Comparison of ENCODE assay signal across 9 cellular contexts in genomic region chr1:160030657-160031367, GRCh38. TPM values are rescaled to one million over a fixed set of nuclear protein-coding genes. Genes with fewer than 3 reads are reported as not detected.
A peak's percentile ranks its signal among the peaks of the same experiment; 100 is the strongest.
DNase-seq lines count a peak whose midpoint lies in the region; ATAC-seq and TF ChIP-seq lines count a peak whose summit lies in the region.
"Had no signal": no experiment of that assay in that cellular context is flagged by ENCODE, and none has a peak within 500 bp of the region (broad histone marks: within the 10 kb centered on the region; RNA-seq: fewer than 3 reads in every experiment).

No MANE protein-coding gene starts in this region.

- H3K9ac ChIP-seq in HUES6 (ENCODE audit: low read length): peak overlapping the region; percentile 78
- H3K9ac ChIP-seq in iPS-20b (ENCODE audit: low read depth, low read length): peak overlapping the region; percentile 86

- no peak for TF ChIP-seq CTCF in adrenal gland (IDR thresholded peaks at IDR 0.05)

- peak in 1 of 2 donors; percentile 16 for TF ChIP-seq POLR2A in adrenal gland (IDR thresholded peaks at IDR 0.05)

- peak; percentile 25 for ATAC-seq in GM18498 (IDR thresholded peaks at IDR 0.05; ENCODE audit: unreplicated experiment)

- H3K36me3 ChIP-seq in HUES6 (ENCODE audit: control insufficient read depth, insufficient read depth, low read length) (no peaks in the 10 kb centered on the region), adrenal gland (replicated peaks in 1 of 2) (no peaks in the 10 kb centered on the region), iPS-20b (ENCODE audit: insufficient read depth, low read depth, low read length) (no peaks in the 10 kb centered on the region)

- peaks cover 11% of the 10 kb centered on the region for H3K4me1 ChIP-seq in HUES6 (ENCODE audit: control insufficient read depth, insufficient read depth, low read length)
- H3K4me1 ChIP-seq in adrenal gland (replicated peaks in 1 of 2): peaks cover 14 to 31% of the 10 kb centered on the region in 2 donors
- peaks cover 6% of the 10 kb centered on the region for H3K4me1 ChIP-seq in iPS-20b (ENCODE audit: insufficient read depth, low read length)

- no peak overlapping the region for H3K27ac ChIP-seq in HUES6 (ENCODE audit: low read depth, low read length)
- peak overlapping the region in 2 of 5 donors; percentile 66 to 75 for H3K27ac ChIP-seq in adrenal gland
- H3K27ac ChIP-seq in iPS-20b (ENCODE audit: low read length): peak overlapping the region; percentile 64

- H3K9me3 ChIP-seq in HUES6 (ENCODE audit: control insufficient read depth, insufficient read depth, low read depth, low read length) (no peaks in the 10 kb centered on the region), adrenal gland (replicated peaks in 1 of 3) (no peaks in the 10 kb centered on the region), iPS-20b (ENCODE audit: insufficient read depth, low read depth, low read length) (no peaks in the 10 kb centered on the region)

- intact Hi-C loops in adrenal gland (cut with DNase I): no loop called here

- in situ Hi-C loops in ACHN (cut with HindIII; ENCODE audit: low pct_ligation_motif_present, low pct_unique_long_range_greater_than_20kb, low sequenced_read_pairs): no loop called here

- H3K4me3 ChIP-seq in HUES6 (ENCODE audit: low read depth, low read length) (peak overlapping the region; percentile 91), adrenal gland (peak overlapping the region; percentile 68 to 96 (median 83)), iPS-20b (ENCODE audit: low read length) (peak overlapping the region; percentile 86)

- DNase-seq in ACHN (peak; percentile 10), adrenal gland (peak in 3 of 7 donors; percentile 25 to 31 (median 28)), NCI-H446 (lab: John Stamatoyannopoulos, UW) (no peak)
- peak; percentile 32 for DNase-seq in stimulated activated CD8-positive, alpha-beta memory T cell treated with anti-CD3 and anti-CD28 coated beads, Interleukin-4, amount 100 ng/mL, for 48 hours
- DNase-seq in central memory CD4-positive, alpha-beta T cell: no peak

- 7 to 9% (median 7%) methylated on average over 15 to 23 of the region's 23 CpGs for WGBS in adrenal gland, 4 donors

- H3K27me3 ChIP-seq in HUES6 (ENCODE audit: control insufficient read depth, insufficient read depth, low read length) (peaks cover 8% of the 10 kb centered on the region; the same call in 1 of the 2 replicates), adrenal gland (no peaks in the 10 kb centered on the region), iPS-20b (ENCODE audit: insufficient read depth, low read length) (peaks cover 19% of the 10 kb centered on the region; the same call in 1 of the 2 replicates)

RNA-seq across cellular contexts. Expression of gene PIGM, which starts 1.0 kb away (rescaled TPM):
- total RNA-seq in adrenal gland: 1 to 10 TPM; 5.3 to 9.4 (median 7.4) TPM
- polyA plus RNA-seq in adrenal gland: 1 to 10 TPM; 3.0 to 9.4 (median 3.5) TPM

RNA-seq across cellular contexts. Expression of gene KCNJ10, which starts 39.1 kb away (rescaled TPM):
- total RNA-seq in adrenal gland: under 1 TPM in 2 of 8 donors, not detected in 6; 0.19 to 0.32 TPM
- polyA plus RNA-seq in adrenal gland: under 1 TPM in 2 of 3 donors, not detected in 1; 0.13 TPM
- total RNA-seq: pulmonary artery endothelial cell had no signal

RNA-seq across cellular contexts. Expression of gene KCNJ9, which starts 50.5 kb away (rescaled TPM):
- total RNA-seq in adrenal gland: 1 to 10 TPM in 1 of 8 donors, under 1 TPM in 1, not detected in 6; 0.14 to 1.1 TPM
- under 1 TPM; 0.16 to 0.24 (median 0.20) TPM for polyA plus RNA-seq in adrenal gland
- total RNA-seq: pulmonary artery endothelial cell had no signal

Comparison
In these comparisons a context has a peak if more than half of its experiments do, and no peak if none do; other contexts are left out.
1. DNase-seq: peak in ACHN (single experiment) and stimulated activated CD8-positive, alpha-beta memory T cell treated with anti-CD3 and anti-CD28 coated beads, Interleukin-4, amount 100 ng/mL, for 48 hours (single experiment); none in NCI-H446 (0 of 2) and central memory CD4-positive, alpha-beta T cell (single experiment).
2. Peak in every context shown above with its lines, with median percentiles within 50 percentile points of each other: H3K4me3 ChIP-seq.